In genomic region chr13:100131863-100132574, GRCh38 we compare ENCODE assay signal across 11 cellular contexts. TPM values are rescaled to one million over a fixed set of nuclear protein-coding genes. Genes with fewer than 3 reads are reported as not detected.
A peak's percentile ranks its signal among the peaks of the same experiment; 100 is the strongest.
DNase-seq lines count a peak whose midpoint lies in the region; ATAC-seq and TF ChIP-seq lines count a peak whose summit lies in the region.
"Had no signal": no experiment of that assay in that cellular context is flagged by ENCODE, and none has a peak within 500 bp of the region (broad histone marks: within the 10 kb centered on the region; RNA-seq: fewer than 3 reads in every experiment).

No MANE protein-coding gene starts in this region.

- no peaks in the 10 kb centered on the region for H3K9me3 Mint-ChIP-seq in activated T-cell treated with anti-CD3 and anti-CD28 coated beads, Interleukin-2, amount 50 U/mL, for 24 hours
- no peaks in the 10 kb centered on the region for H3K9me3 Mint-ChIP-seq in stimulated activated naive CD8-positive, alpha-beta T cell treated with anti-CD3 and anti-CD28 coated beads, Interleukin-15, amount 100 ng/mL, for 72 hours

- peaks cover 28% of the 10 kb centered on the region for H3K4me1 Mint-ChIP-seq in activated T-cell treated with anti-CD3 and anti-CD28 coated beads, Interleukin-2, amount 50 U/mL, for 24 hours (ENCODE audit: low read depth)
- peaks cover 53% of the 10 kb centered on the region for H3K4me1 Mint-ChIP-seq in stimulated activated naive CD8-positive, alpha-beta T cell treated with anti-CD3 and anti-CD28 coated beads, Interleukin-15, amount 100 ng/mL, for 72 hours

- no peak overlapping the region for H3K27ac Mint-ChIP-seq in activated T-cell treated with anti-CD3 and anti-CD28 coated beads, Interleukin-2, amount 50 U/mL, for 24 hours
- peak overlapping the region in 1 of 2 donors; percentile 83 for H3K27ac Mint-ChIP-seq in stimulated activated naive CD8-positive, alpha-beta T cell treated with anti-CD3 and anti-CD28 coated beads, Interleukin-15, amount 100 ng/mL, for 72 hours
- H3K27ac Mint-ChIP-seq: brain had no signal

- H3K27me3 Mint-ChIP-seq in activated T-cell treated with anti-CD3 and anti-CD28 coated beads, Interleukin-2, amount 50 U/mL, for 24 hours: no peaks in the 10 kb centered on the region
- no peaks in the 10 kb centered on the region for H3K27me3 Mint-ChIP-seq in stimulated activated naive CD8-positive, alpha-beta T cell treated with anti-CD3 and anti-CD28 coated beads, Interleukin-15, amount 100 ng/mL, for 72 hours
- H3K27me3 Mint-ChIP-seq: brain had no signal

- H3K4me3 Mint-ChIP-seq in activated T-cell treated with anti-CD3 and anti-CD28 coated beads, Interleukin-2, amount 50 U/mL, for 24 hours: no peak overlapping the region
- no peak overlapping the region for H3K4me3 Mint-ChIP-seq in stimulated activated naive CD8-positive, alpha-beta T cell treated with anti-CD3 and anti-CD28 coated beads, Interleukin-15, amount 100 ng/mL, for 72 hours
- H3K4me3 Mint-ChIP-seq: brain had no signal

- H3K4me3 ChIP-seq in SJSA1: no peak overlapping the region
- H3K4me3 ChIP-seq: right lobe of liver had no signal

- no peaks in the 10 kb centered on the region for H3K36me3 Mint-ChIP-seq in activated T-cell treated with anti-CD3 and anti-CD28 coated beads, Interleukin-2, amount 50 U/mL, for 24 hours (ENCODE audit: low read depth)

- peaks cover 30% of the 10 kb centered on the region for H3K4me1 ChIP-seq in SJSA1 (replicated peaks)
- peaks cover 8% of the 10 kb centered on the region for H3K4me1 ChIP-seq in foreskin keratinocyte

- peak; percentile 13 for DNase-seq in activated T-cell treated with anti-CD3 and anti-CD28 coated beads for 4 hours
- DNase-seq in activated T-cell treated with anti-CD3 and anti-CD28 coated beads, Interleukin-2, amount 50 U/mL, for 24 hours: no peak
- DNase-seq in SJSA1 (ENCODE audit: low read depth in 1 of 2, low spot score in 2 of 2): peak; percentile 98 to 100
- DNase-seq in foreskin keratinocyte: peak; percentile 74 to 88
- peak; percentile 56 to 70 for DNase-seq in stimulated activated naive CD8-positive, alpha-beta T cell treated with anti-CD3 and anti-CD28 coated beads, Interleukin-15, amount 100 ng/mL, for 72 hours
- DNase-seq in NCI-H128 (lab: John Stamatoyannopoulos, UW; ENCODE audit: unreplicated experiment): no peak
- DNase-seq in NOMO-1 (lab: John Stamatoyannopoulos, UW; ENCODE audit: unreplicated experiment in 2 of 2): no peak
- DNase-seq: Karpas-422, right lobe of liver had no signal

- H3K9me3 ChIP-seq in SJSA1 (replicated peaks): no peaks in the 10 kb centered on the region
- H3K9me3 ChIP-seq: right lobe of liver had no signal

- H3K27ac ChIP-seq in SJSA1 (peak overlapping the region; percentile 59), foreskin keratinocyte (no peak overlapping the region)
- H3K27ac ChIP-seq: right lobe of liver had no signal

- H3K36me3 ChIP-seq in SJSA1: no peaks in the 10 kb centered on the region
- H3K36me3 ChIP-seq: right lobe of liver had no signal

- ATAC-seq in foreskin keratinocyte (peak; percentile 98), GM21515 (IDR thresholded peaks at IDR 0.05; ENCODE audit: unreplicated experiment) (no peak)
- ATAC-seq in stimulated activated naive CD8-positive, alpha-beta T cell treated with anti-CD3 and anti-CD28 coated beads, Interleukin-15, amount 100 ng/mL, for 72 hours: peak; percentile 99

- H3K27me3 ChIP-seq in SJSA1 (replicated peaks): no peaks in the 10 kb centered on the region
- no peaks in the 10 kb centered on the region for H3K27me3 ChIP-seq in foreskin keratinocyte
- H3K27me3 ChIP-seq: right lobe of liver had no signal

- no peak for TF ChIP-seq CTCF in foreskin keratinocyte (conservative IDR thresholded peaks at IDR 0.05)

RNA-seq across cellular contexts. Expression of gene PCCA, which starts 43.1 kb away (rescaled TPM):
- total RNA-seq in SJSA1 (2014; rRNA removed; shearing (Covaris generic)): 28.3 and 29.7 TPM in 2 replicates
- total RNA-seq in foreskin keratinocyte: 8.4 and 10.3 TPM in 2 replicates
- 5.5 and 6.5 TPM in 2 replicates for polyA plus RNA-seq in foreskin keratinocyte

Comparison
In these comparisons a context has a peak if more than half of its experiments do, and no peak if none do; other contexts are left out.
1. DNase-seq: peak in activated T-cell treated with anti-CD3 and anti-CD28 coated beads for 4 hours (single experiment), SJSA1 (2 of 2), foreskin keratinocyte (2 of 2) and stimulated activated naive CD8-positive, alpha-beta T cell treated with anti-CD3 and anti-CD28 coated beads, Interleukin-15, amount 100 ng/mL, for 72 hours (2 of 2); none in activated T-cell treated with anti-CD3 and anti-CD28 coated beads, Interleukin-2, amount 50 U/mL, for 24 hours (single experiment), NCI-H128 (single experiment) and NOMO-1 (0 of 2).